31 cellular contexts compared by ENCODE assay signal in genomic region chr7:94922457-94922856, GRCh38. TPM values are rescaled to one million over a fixed set of nuclear protein-coding genes. Genes with fewer than 3 reads are reported as not detected.
"Had no signal": no experiment of that assay in that cellular context is flagged by ENCODE, and none has a peak within 500 bp of the region (broad histone marks: within the 10 kb centered on the region; RNA-seq: fewer than 3 reads in every experiment).

No MANE protein-coding gene starts in this region.

- H3K27ac Mint-ChIP-seq: activated CD4-positive, alpha-beta memory T cell treated with anti-CD3 and anti-CD28 coated beads for 36 hours; activated CD4-positive, alpha-beta T cell treated with anti-CD3 and anti-CD28 coated beads for 36 hours; activated CD4-positive, alpha-beta T cell treated with anti-CD3 and anti-CD28 coated beads, Interleukin-2, amount 10 ng/mL, durations not matched to agents 24 days and 14 days; activated naive CD4-positive, alpha-beta T cell treated with anti-CD3 and anti-CD28 coated beads for 36 hours; activated naive CD4-positive, alpha-beta T cell treated with anti-CD3 and anti-CD28 coated beads, Interleukin-2, amount 50 U/mL, for 24 hours; activated naive CD8-positive, alpha-beta T cell treated with anti-CD3 and anti-CD28 coated beads for 36 hours; activated naive CD8-positive, alpha-beta T cell treated with anti-CD3 and anti-CD28 coated beads, Interleukin-2, amount 50 U/mL, for 24 hours; activated T-cell treated with anti-CD3 and anti-CD28 coated beads, Interleukin-2, amount 50 U/mL, for 24 hours; activated T-cell treated with anti-CD3 and anti-CD28 coated beads, Interleukin-2, amount 50 U/mL, for 72 hours; effector memory CD8-positive, alpha-beta T cell had no signal

- DNase-seq: activated CD4-positive, alpha-beta memory T cell treated with anti-CD3 and anti-CD28 coated beads for 36 hours; activated CD4-positive, alpha-beta T cell treated with anti-CD3 and anti-CD28 coated beads for 36 hours; activated CD4-positive, alpha-beta T cell treated with anti-CD3 and anti-CD28 coated beads, Interleukin-2, amount 10 ng/mL, durations not matched to agents 24 days and 14 days; activated CD4-positive, CD25-positive, alpha-beta regulatory T cell; activated CD4-positive, CD25-positive, alpha-beta regulatory T cell treated with anti-CD3 and anti-CD28 coated beads, Interleukin-2, amount 50 U/mL, for 72 hours; activated CD8-positive, alpha-beta memory T cell treated with anti-CD3 and anti-CD28 coated beads, Interleukin-2, amount 50 U/mL, for 48 hours; activated effector memory CD4-positive, alpha-beta T cell treated with Interleukin-2 at 50 U/mL for 16 hours; activated gamma-delta T cell treated with Interleukin-2 at 50 U/mL for 16 hours; activated naive CD4-positive, alpha-beta T cell treated with anti-CD3 and anti-CD28 coated beads for 36 hours; activated naive CD8-positive, alpha-beta T cell treated with anti-CD3 and anti-CD28 coated beads for 36 hours; activated naive CD8-positive, alpha-beta T cell treated with anti-CD3 and anti-CD28 coated beads, Interleukin-2, amount 50 U/mL, for 24 hours; activated T-cell treated with anti-CD3 and anti-CD28 coated beads for 4 hours; activated T-cell treated with anti-CD3 and anti-CD28 coated beads, Interleukin-2, amount 50 U/mL, for 24 hours; activated T-cell treated with anti-CD3 and anti-CD28 coated beads, Interleukin-2, amount 50 U/mL, for 72 hours; adrenal gland; amygdala; aorta; body of pancreas; caudate nucleus; cortex of kidney; dermis blood vessel endothelial cell; effector CD4-positive, alpha-beta T cell; effector memory CD8-positive, alpha-beta T cell; erythroblast; foreskin keratinocyte; gastrocnemius medialis; glutamatergic neuron; heart left ventricle; T-helper 2 cell had no signal

- H3K9me3 ChIP-seq: adrenal gland, body of pancreas, esophagus muscularis mucosa, gastrocnemius medialis, heart left ventricle had no signal

- H3K4me1 ChIP-seq: adrenal gland, body of pancreas, foreskin keratinocyte had no signal

- H3K27ac ChIP-seq: adrenal gland, body of pancreas, esophagus muscularis mucosa, foreskin keratinocyte, gastrocnemius medialis, heart left ventricle had no signal

- H3K4me1 Mint-ChIP-seq: activated CD4-positive, alpha-beta T cell treated with anti-CD3 and anti-CD28 coated beads for 36 hours; activated CD4-positive, alpha-beta T cell treated with anti-CD3 and anti-CD28 coated beads, Interleukin-2, amount 10 ng/mL, durations not matched to agents 24 days and 14 days; activated naive CD4-positive, alpha-beta T cell treated with anti-CD3 and anti-CD28 coated beads, Interleukin-2, amount 50 U/mL, for 24 hours; activated naive CD8-positive, alpha-beta T cell treated with anti-CD3 and anti-CD28 coated beads for 36 hours had no signal

- H3K36me3 ChIP-seq: adrenal gland, esophagus muscularis mucosa, gastrocnemius medialis, heart left ventricle had no signal

- H3K9me3 Mint-ChIP-seq: activated CD4-positive, alpha-beta memory T cell treated with anti-CD3 and anti-CD28 coated beads for 36 hours; activated CD4-positive, alpha-beta T cell treated with anti-CD3 and anti-CD28 coated beads, Interleukin-2, amount 10 ng/mL, durations not matched to agents 24 days and 14 days; activated naive CD4-positive, alpha-beta T cell treated with anti-CD3 and anti-CD28 coated beads for 36 hours; activated naive CD4-positive, alpha-beta T cell treated with anti-CD3 and anti-CD28 coated beads, Interleukin-2, amount 50 U/mL, for 24 hours; activated naive CD8-positive, alpha-beta T cell treated with anti-CD3 and anti-CD28 coated beads for 36 hours; activated naive CD8-positive, alpha-beta T cell treated with anti-CD3 and anti-CD28 coated beads, Interleukin-2, amount 50 U/mL, for 24 hours; activated T-cell treated with anti-CD3 and anti-CD28 coated beads, Interleukin-2, amount 50 U/mL, for 24 hours; activated T-cell treated with anti-CD3 and anti-CD28 coated beads, Interleukin-2, amount 50 U/mL, for 72 hours; effector memory CD8-positive, alpha-beta T cell had no signal

- H3K27me3 ChIP-seq: adrenal gland, body of pancreas, esophagus muscularis mucosa, gastrocnemius medialis, heart left ventricle had no signal

- H3K4me3 Mint-ChIP-seq: activated CD4-positive, alpha-beta memory T cell treated with anti-CD3 and anti-CD28 coated beads for 36 hours; activated CD4-positive, alpha-beta T cell treated with anti-CD3 and anti-CD28 coated beads for 36 hours; activated CD4-positive, alpha-beta T cell treated with anti-CD3 and anti-CD28 coated beads, Interleukin-2, amount 10 ng/mL, durations not matched to agents 24 days and 14 days; activated naive CD4-positive, alpha-beta T cell treated with anti-CD3 and anti-CD28 coated beads for 36 hours; activated naive CD4-positive, alpha-beta T cell treated with anti-CD3 and anti-CD28 coated beads, Interleukin-2, amount 50 U/mL, for 24 hours; activated naive CD8-positive, alpha-beta T cell treated with anti-CD3 and anti-CD28 coated beads for 36 hours; activated naive CD8-positive, alpha-beta T cell treated with anti-CD3 and anti-CD28 coated beads, Interleukin-2, amount 50 U/mL, for 24 hours; activated T-cell treated with anti-CD3 and anti-CD28 coated beads, Interleukin-2, amount 50 U/mL, for 24 hours; activated T-cell treated with anti-CD3 and anti-CD28 coated beads, Interleukin-2, amount 50 U/mL, for 72 hours; effector memory CD8-positive, alpha-beta T cell had no signal

- H3K36me3 Mint-ChIP-seq: activated CD4-positive, alpha-beta memory T cell treated with anti-CD3 and anti-CD28 coated beads for 36 hours; activated naive CD4-positive, alpha-beta T cell treated with anti-CD3 and anti-CD28 coated beads, Interleukin-2, amount 50 U/mL, for 24 hours; activated naive CD8-positive, alpha-beta T cell treated with anti-CD3 and anti-CD28 coated beads for 36 hours had no signal

- H3K27me3 Mint-ChIP-seq: activated CD4-positive, alpha-beta memory T cell treated with anti-CD3 and anti-CD28 coated beads for 36 hours; activated CD4-positive, alpha-beta T cell treated with anti-CD3 and anti-CD28 coated beads, Interleukin-2, amount 10 ng/mL, durations not matched to agents 24 days and 14 days; activated T-cell treated with anti-CD3 and anti-CD28 coated beads, Interleukin-2, amount 50 U/mL, for 24 hours; effector memory CD8-positive, alpha-beta T cell had no signal

- ATAC-seq: activated CD4-positive, alpha-beta T cell treated with anti-CD3 and anti-CD28 coated beads for 36 hours; activated naive CD8-positive, alpha-beta T cell treated with anti-CD3 and anti-CD28 coated beads, Interleukin-2, amount 50 U/mL, for 24 hours; activated T-cell treated with anti-CD3 and anti-CD28 coated beads, Interleukin-2, amount 50 U/mL, for 72 hours; body of pancreas; effector memory CD8-positive, alpha-beta T cell; foreskin keratinocyte; gastrocnemius medialis; heart left ventricle had no signal

- H3K4me3 ChIP-seq: adrenal gland, body of pancreas, esophagus muscularis mucosa, gastrocnemius medialis, heart left ventricle had no signal

RNA-seq across cellular contexts. Expression of gene PPP1R9A, which starts 15.1 kb away (rescaled TPM):
- total RNA-seq: activated CD4-positive, alpha-beta memory T cell treated with anti-CD3 and anti-CD28 coated beads for 36 hours; activated CD4-positive, alpha-beta T cell treated with anti-CD3 and anti-CD28 coated beads for 36 hours; activated CD4-positive, alpha-beta T cell treated with anti-CD3 and anti-CD28 coated beads, Interleukin-2, amount 10 ng/mL, durations not matched to agents 24 days and 14 days; activated naive CD4-positive, alpha-beta T cell treated with anti-CD3 and anti-CD28 coated beads for 36 hours; foreskin keratinocyte had no signal
